Comparison of ENCODE assay signal across 16 cellular contexts in the genomic region with DNA sequence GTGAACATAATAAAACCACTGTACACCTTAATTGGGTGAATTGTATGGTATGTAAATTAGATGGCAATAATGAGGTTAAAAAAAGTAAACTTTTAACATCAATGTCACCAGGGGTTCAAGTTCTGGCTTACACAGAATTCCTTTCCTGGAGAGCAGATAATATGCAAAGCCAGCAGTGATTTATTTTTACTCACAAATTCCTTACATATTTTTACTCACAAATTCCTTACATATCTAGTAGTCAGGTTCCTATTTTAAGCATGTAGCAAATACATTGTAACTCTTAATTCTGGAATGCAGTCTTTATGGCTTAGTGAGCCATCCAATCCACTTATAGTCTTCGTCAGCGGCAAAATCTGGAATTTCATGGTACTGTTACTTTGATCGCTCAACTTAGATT. TPM values are rescaled to one million over a fixed set of nuclear protein-coding genes. Genes with fewer than 3 reads are reported as not detected.
A peak's percentile ranks its signal among the peaks of the same experiment; 100 is the strongest.
DNase-seq lines count a peak whose midpoint lies in the region; FAIRE-seq and TF ChIP-seq lines count a peak whose summit lies in the region.
"Had no signal": no experiment of that assay in that cellular context is flagged by ENCODE, and none has a peak within 500 bp of the region (broad histone marks: within the 10 kb centered on the region; RNA-seq: fewer than 3 reads in every experiment).

No MANE protein-coding gene starts in this region.

- H3K36me3 ChIP-seq in adipocyte (ENCODE audit: control insufficient read depth, insufficient read depth, low read length, severe bottlenecking) (no peaks in the 10 kb centered on the region), keratinocyte (ENCODE audit: control insufficient read depth in 2 of 2, extremely low read depth in 1 of 2, insufficient read depth in 2 of 2, low read length in 2 of 2) (no peaks in the 10 kb centered on the region)
- H3K36me3 ChIP-seq: BLaER1 had no signal

- TF ChIP-seq CTCF in AG04449 (IDR thresholded peaks at IDR 0.05; ENCODE audit: insufficient read depth, low read length, missing control alignments) (no peak), keratinocyte (optimal IDR thresholded peaks at IDR 0.05 in 1 of 3, IDR thresholded peaks at IDR 0.05 in 1 of 3, conservative IDR thresholded peaks at IDR 0.05 in 1 of 3; ENCODE audit: extremely low read depth in 1 of 3, insufficient read depth in 2 of 3, low read length in 3 of 3) (no peak), GM20000 (IDR thresholded peaks at IDR 0.05; ENCODE audit: extremely low read depth, missing control alignments) (no peak)

- dilution Hi-C loops in keratinocyte (cut with MboI; ENCODE audit: extremely low pct_ligation_motif_present, low sequenced_read_pairs), result no loop called here

- POLR2A ChIA-PET in AG04449 (lab: Yijun Ruan, JAX), result no interaction called here

- peaks cover 30% of the 10 kb centered on the region for H3K79me2 ChIP-seq in keratinocyte (ENCODE audit: control insufficient read depth, insufficient read depth, low read length)
- H3K79me2 ChIP-seq: parathyroid adenoma had no signal

- FAIRE-seq in keratinocyte (lab: Jason Lieb, UNC) (no peak), frontal cortex (lab: Jason Lieb, UNC) (no peak)

- no peak overlapping the region for H2AFZ ChIP-seq in keratinocyte (ENCODE audit: control insufficient read depth, low read length)

- CTCF ChIA-PET in AG04449 (lab: Yijun Ruan, JAX), result interaction anchor here (0.8 kb wide), 1 partner anchor 343 kb away, joined by 3 read pairs; no protein-coding TSS in a partner anchor

- H3K4me3 ChIP-seq in AG04449 (ENCODE audit: low read depth, low read length) (no peak overlapping the region), adipocyte (ENCODE audit: low read length) (no peak overlapping the region), keratinocyte (ENCODE audit: control insufficient read depth in 2 of 3, extremely low read depth in 1 of 3, insufficient read depth in 2 of 3, low read depth in 1 of 3, low read length in 3 of 3) (no peak overlapping the region)

- H3K4me1 ChIP-seq in adipocyte (ENCODE audit: control insufficient read depth, insufficient read depth, low read length), result peaks cover 13% of the 10 kb centered on the region
- peaks cover 17% of the 10 kb centered on the region for H3K4me1 ChIP-seq in keratinocyte (ENCODE audit: control insufficient read depth, extremely low read depth, insufficient read depth, low read length)
- H3K4me1 ChIP-seq: parathyroid adenoma had no signal

- H3K4me2 ChIP-seq in keratinocyte (ENCODE audit: control insufficient read depth, extremely low read depth, insufficient read depth, low read depth, low read length), result peak overlapping the region; percentile 16

- DNase-seq in AG04449 (ENCODE audit: low read depth, low spot score) (peak; percentile 63), HS-5 (ENCODE audit: low read depth) (peak; percentile 82), adipocyte (ENCODE audit: low read depth) (peak; percentile 60), keratinocyte (ENCODE audit: low read depth, low spot score) (no peak), SHP77 treated with DMSO at 0.1 percent for 48 hours (lab: John Stamatoyannopoulos, UW) (no peak), frontal cortex (ENCODE audit: low spot score in 2 of 2) (no peak), GM20000 (ENCODE audit: low spot score) (no peak), ureter (ENCODE audit: low spot score) (no peak)
- DNase-seq: activated T-cell treated with anti-CD3 and anti-CD28 coated beads, Interleukin-2, amount 50 U/mL, for 48 hours; anterior cingulate cortex; hippocampal formation; mammary epithelial cell; NCI-H187 treated with DMSO at 0.1 percent for 48 hours; stimulated activated CD4-positive, alpha-beta T cell treated with anti-CD3 and anti-CD28 coated beads, Interleukin-1b, Interleukin-23, amount 100 ng/mL, for 48 hours had no signal

- H3K27ac ChIP-seq in keratinocyte (ENCODE audit: control insufficient read depth, insufficient read depth, low read length), result no peak overlapping the region
- H3K27ac ChIP-seq: parathyroid adenoma had no signal

- no peaks in the 10 kb centered on the region for H3K9me1 ChIP-seq in keratinocyte (ENCODE audit: control insufficient read depth, extremely low read depth, insufficient read depth, low read length)

- H4K20me1 ChIP-seq in keratinocyte (ENCODE audit: control insufficient read depth, extremely low read depth, insufficient read depth, low read length), result no peaks in the 10 kb centered on the region

- H3K9me3 ChIP-seq in adipocyte (ENCODE audit: control insufficient read depth, low read length) (no peaks in the 10 kb centered on the region), keratinocyte (ENCODE audit: control insufficient read depth, low read depth, low read length) (no peaks in the 10 kb centered on the region)
- H3K9me3 ChIP-seq: BLaER1 had no signal

- H3K9ac ChIP-seq in adipocyte (ENCODE audit: low read length) (no peak overlapping the region), keratinocyte (ENCODE audit: control insufficient read depth, extremely low read depth, insufficient read depth, low read length) (no peak overlapping the region)
- H3K9ac ChIP-seq: parathyroid adenoma had no signal

- H3K27me3 ChIP-seq in adipocyte (replicated peaks; ENCODE audit: control insufficient read depth, insufficient read depth, low read length) (no peaks in the 10 kb centered on the region), keratinocyte (ENCODE audit: control insufficient read depth, extremely low read depth, insufficient read depth, low read length) (no peaks in the 10 kb centered on the region)
- H3K27me3 ChIP-seq: BLaER1 had no signal

RNA-seq across cellular contexts. Expression of a gene that starts 1.3 kb away (rescaled TPM):
- 8.7 to 22.3 TPM (median 14.3 TPM) in 3 replicates for polyA plus RNA-seq in keratinocyte
- polyA plus RNA-seq in keratinocyte (2011; ENCODE audit: low read depth), result 25.2 TPM
- 15.1 and 15.4 TPM in 2 replicates for polyA plus RNA-seq in keratinocyte (2011; cell fraction: cytosol; rRNA removed)
- 37.0 and 44.8 TPM in 2 replicates for polyA plus RNA-seq in keratinocyte (2011; cell fraction: nucleus; rRNA removed)
- 15.7 and 24.8 TPM in 2 replicates for polyA plus RNA-seq in keratinocyte (2012; ENCODE audit: low replicate concordance)
- polyA minus RNA-seq in keratinocyte, result 21.1 to 31.5 TPM (median 30.3 TPM) in 3 replicates
- 17.1 TPM for polyA minus RNA-seq in keratinocyte (2011; cell fraction: cytosol; rRNA and poly(A)+ RNA removed)
- polyA minus RNA-seq in keratinocyte (2011; cell fraction: nucleus; rRNA and poly(A)+ RNA removed), result 24.5 and 54.1 TPM in 2 replicates
- total RNA-seq in frontal cortex, result 27.3 TPM
- 41.8 TPM for total RNA-seq in ureter

RNA-seq across cellular contexts. Expression of a gene that starts 34.4 kb away (rescaled TPM):
- 1.1 to 2.1 TPM (median 1.6 TPM) in 3 replicates for polyA plus RNA-seq in keratinocyte
- 4.5 TPM for polyA plus RNA-seq in keratinocyte (2011; ENCODE audit: low read depth)
- polyA plus RNA-seq in keratinocyte (2011; cell fraction: cytosol; rRNA removed), result 1.5 and 1.9 TPM in 2 replicates
- polyA plus RNA-seq in keratinocyte (2011; cell fraction: nucleus; rRNA removed), result 0.34 and 0.40 TPM in 2 replicates
- 1.9 and 6.2 TPM in 2 replicates for polyA plus RNA-seq in keratinocyte (2012; ENCODE audit: low replicate concordance)
- 0.54 to 0.79 TPM in 2 of 3 replicates, not detected in the other for polyA minus RNA-seq in keratinocyte
- not detected for polyA minus RNA-seq in keratinocyte (2011; cell fraction: cytosol; rRNA and poly(A)+ RNA removed)
- not detected in 2 replicates for polyA minus RNA-seq in keratinocyte (2011; cell fraction: nucleus; rRNA and poly(A)+ RNA removed)
- not detected for total RNA-seq in frontal cortex
- 8.5 TPM for total RNA-seq in ureter

Comparison
In these comparisons a context has a peak if more than half of its experiments do, and no peak if none do; other contexts are left out.
1. DNase-seq: peak in AG04449 (single experiment), HS-5 (single experiment) and adipocyte (single experiment); none in keratinocyte (single experiment), SHP77 treated with DMSO at 0.1 percent for 48 hours (single experiment), frontal cortex (0 of 2), GM20000 (single experiment) and ureter (single experiment).